In genomic region chr17:8056976-8057625, GRCh38 we compare ENCODE assay signal across 11 cellular contexts. TPM values are rescaled to one million over a fixed set of nuclear protein-coding genes. Genes with fewer than 3 reads are reported as not detected.
DNase-seq lines count a peak whose midpoint lies in the region; ATAC-seq, FAIRE-seq and TF ChIP-seq lines count a peak whose summit lies in the region.
"Had no signal": no experiment of that assay in that cellular context is flagged by ENCODE, and none has a peak within 500 bp of the region (broad histone marks: within the 10 kb centered on the region; RNA-seq: fewer than 3 reads in every experiment).

No MANE protein-coding gene starts in this region.

- peaks cover 7 to 20% (median 16%) of the 10 kb centered on the region in 3 donors for H3K27me3 Mint-ChIP-seq in immature natural killer cell (ENCODE audit: low read depth in 3 of 3)

- H3K4me2 ChIP-seq in DOHH2 (ENCODE audit: low read length) (peak overlapping the region; percentile 49), OCI-LY7 (ENCODE audit: low read length) (no peak overlapping the region; the same call in 1 of the 2 replicates), skeletal muscle satellite cell (ENCODE audit: low read length) (peak overlapping the region; percentile 40)
- H3K4me2 ChIP-seq: KMS-11 had no signal

- H3K4me1 Mint-ChIP-seq in immature natural killer cell, result peaks cover 31 to 40% of the 10 kb centered on the region in 2 donors

- H3K9me3 Mint-ChIP-seq in immature natural killer cell, result no peaks in the 10 kb centered on the region
- H3K9me3 Mint-ChIP-seq: activated CD8-positive, alpha-beta T cell treated with anti-CD3 and anti-CD28 coated beads for 36 hours; CD4-positive, CD25-positive, alpha-beta regulatory T cell had no signal

- H3K79me2 ChIP-seq in DOHH2 (ENCODE audit: control insufficient read depth, low read length), result no peaks in the 10 kb centered on the region
- no peaks in the 10 kb centered on the region for H3K79me2 ChIP-seq in OCI-LY7 (ENCODE audit: insufficient read depth, low read depth, low read length)

- H3K9me2 ChIP-seq in DOHH2 (replicated peaks; ENCODE audit: control insufficient read depth, low read length), result no peaks in the 10 kb centered on the region
- H3K9me2 ChIP-seq in OCI-LY7 (ENCODE audit: insufficient read depth, low read length), result no peaks in the 10 kb centered on the region

- no peak for ATAC-seq in GM21576 (IDR thresholded peaks at IDR 0.05; ENCODE audit: unreplicated experiment)

- H3K36me3 ChIP-seq in DOHH2 (ENCODE audit: control insufficient read depth, low read length) (no peaks in the 10 kb centered on the region), OCI-LY7 (ENCODE audit: insufficient read depth, low read length) (no peaks in the 10 kb centered on the region), skeletal muscle satellite cell (ENCODE audit: insufficient read depth, low read length) (no peaks in the 10 kb centered on the region), small intestine (ENCODE audit: control insufficient read depth in 2 of 2, insufficient read depth in 2 of 2, low read length in 2 of 2) (no peaks in the 10 kb centered on the region)

- no peak for DNase-seq in OCI-LY7 (ENCODE audit: low spot score)
- no peak for DNase-seq in immature natural killer cell
- no peak for DNase-seq in SHP77 (lab: John Stamatoyannopoulos, UW)
- DNase-seq in small intestine, result no peak

- CTCF ChIA-PET in OCI-LY7 (lab: Charles Lee; ENCODE audit: unreplicated experiment), result interaction anchor here (1.4 kb wide), 1 partner anchor 48 kb away, joined by 3 read pairs; no protein-coding TSS in a partner anchor

- H3K27ac ChIP-seq in DOHH2 (ENCODE audit: low read depth, low read length) (no peak overlapping the region), OCI-LY7 (ENCODE audit: low read depth, low read length, poor library complexity, severe bottlenecking) (no peak overlapping the region), small intestine (ENCODE audit: low read depth in 1 of 2, low read length in 1 of 2) (peak overlapping the region in 1 of 2 donors; percentile 87)
- H3K27ac ChIP-seq: KMS-11 had no signal

- intact Hi-C loops in OCI-LY7 (cut with micrococcal nuclease; ENCODE audit: unreplicated experiment), result loop anchor here (1.0 to 5.0 kb wide), 3 partner anchors 40 to 145 kb away; no protein-coding TSS in a partner anchor

- H3K27ac Mint-ChIP-seq in immature natural killer cell, result peak overlapping the region in 4 of 6 donors; percentile 65 to 87 (median 82)
- H3K27ac Mint-ChIP-seq: activated CD8-positive, alpha-beta T cell treated with anti-CD3 and anti-CD28 coated beads for 36 hours had no signal

- no peak overlapping the region for H3K9ac ChIP-seq in skeletal muscle satellite cell (ENCODE audit: low read depth, low read length)
- H3K9ac ChIP-seq: KMS-11 had no signal

- no peaks in the 10 kb centered on the region for H3F3A ChIP-seq in DOHH2 (ENCODE audit: control insufficient read depth, insufficient read depth)

- H4K20me1 ChIP-seq in DOHH2 (ENCODE audit: control insufficient read depth, insufficient read depth, low read depth, low read length) (no peaks in the 10 kb centered on the region), OCI-LY7 (ENCODE audit: insufficient read depth, low read length) (no peaks in the 10 kb centered on the region)

- H3K4me3 ChIP-seq in DOHH2 (ENCODE audit: low read length) (peak overlapping the region; percentile 8), OCI-LY7 (ENCODE audit: low read depth, low read length, poor library complexity, severe bottlenecking) (no peak overlapping the region), skeletal muscle satellite cell (ENCODE audit: low read length) (no peak overlapping the region), small intestine (ENCODE audit: low read depth in 1 of 2, low read length in 2 of 2) (peak overlapping the region in 1 of 2 donors; percentile 21)

- no TSS peak for BruUV-seq in OCI-LY7 (replicated peaks; lab: Mats Ljungman, UMichigan)

- H3K27me3 ChIP-seq in DOHH2 (ENCODE audit: control insufficient read depth, low read length) (peaks cover 28% of the 10 kb centered on the region), skeletal muscle satellite cell (ENCODE audit: control insufficient read depth, insufficient read depth, low read length) (peaks cover 43% of the 10 kb centered on the region), small intestine (ENCODE audit: control insufficient read depth in 2 of 2, insufficient read depth in 2 of 2, low read length in 2 of 2) (no peaks in the 10 kb centered on the region)

- H3K9me3 ChIP-seq in DOHH2 (ENCODE audit: control insufficient read depth, insufficient read depth, low read length), result no peaks in the 10 kb centered on the region
- H3K9me3 ChIP-seq in OCI-LY7 (ENCODE audit: low read length), result no peaks in the 10 kb centered on the region
- no peaks in the 10 kb centered on the region for H3K9me3 ChIP-seq in skeletal muscle satellite cell (replicated peaks; ENCODE audit: low read length)
- no peaks in the 10 kb centered on the region for H3K9me3 ChIP-seq in small intestine (ENCODE audit: control insufficient read depth, low read depth)

- no peaks in the 10 kb centered on the region for H3K36me3 Mint-ChIP-seq in immature natural killer cell
- H3K36me3 Mint-ChIP-seq: CD4-positive, CD25-positive, alpha-beta regulatory T cell had no signal

- POLR2A ChIA-PET in OCI-LY7 (lab: Charles Lee), result interaction anchor here (1.0 kb wide), 1 partner anchor 67 kb away, joined by 3 read pairs; no protein-coding TSS in a partner anchor

- FAIRE-seq in small intestine (lab: Jason Lieb, UNC), result no peak

- 16 to 48% (median 37%) methylated on average over 17 of the region's 17 CpGs for WGBS in small intestine, 3 donors

- H2AFZ ChIP-seq in OCI-LY7 (ENCODE audit: low read length), result peak overlapping the region; percentile 60

- H3K4me1 ChIP-seq in DOHH2 (ENCODE audit: control insufficient read depth, low read length) (peaks cover 44% of the 10 kb centered on the region), OCI-LY7 (ENCODE audit: insufficient read depth, low read length, poor library complexity, severe bottlenecking) (peaks cover 27% of the 10 kb centered on the region), skeletal muscle satellite cell (ENCODE audit: control insufficient read depth, insufficient read depth, low read length) (peaks cover 22% of the 10 kb centered on the region), small intestine (ENCODE audit: control insufficient read depth in 2 of 2, insufficient read depth in 1 of 2, low read depth in 1 of 2, low read length in 1 of 2) (peaks cover 0 to 3% of the 10 kb centered on the region in 2 donors)

- TF ChIP-seq CTCF in DOHH2 (IDR thresholded peaks at IDR 0.05; ENCODE audit: low read depth, low read length, poor library complexity, severe bottlenecking) (no peak), OCI-LY7 (conservative IDR thresholded peaks at IDR 0.05; ENCODE audit: low read length) (no peak)

- H3K4me3 Mint-ChIP-seq in immature natural killer cell, result peak overlapping the region; percentile 50 to 75 (median 70)
- H3K4me3 Mint-ChIP-seq: activated CD8-positive, alpha-beta T cell treated with anti-CD3 and anti-CD28 coated beads for 36 hours; CD4-positive, CD25-positive, alpha-beta regulatory T cell had no signal

RNA-seq across cellular contexts. Expression of gene ALOX15B, which starts 18.2 kb away (rescaled TPM):
- not detected in 2 replicates for total RNA-seq in OCI-LY7 (2014; rRNA removed; shearing (Covaris generic))
- not detected in 2 replicates for total RNA-seq in OCI-LY7 (2022)
- polyA plus RNA-seq in immature natural killer cell (not detected), small intestine (1 to 10 TPM in 2 of 3 donors, under 1 TPM in 1; 0.45 to 2.0 (median 1.9) TPM)
- 0.76 and 2.6 TPM in 2 replicates for total RNA-seq in skeletal muscle satellite cell (2012; rRNA removed)
- total RNA-seq: CD4-positive, CD25-positive, alpha-beta regulatory T cell; pulmonary artery endothelial cell had no signal
- polyA plus RNA-seq: CD4-positive, CD25-positive, alpha-beta regulatory T cell had no signal

RNA-seq across cellular contexts. Expression of gene ALOX12B, which starts 30.4 kb away (rescaled TPM):
- 2.0 TPM in 1 of 2 replicates, not detected in the other for total RNA-seq in OCI-LY7 (2014; rRNA removed; shearing (Covaris generic))
- 4.5 and 5.3 TPM in 2 replicates for total RNA-seq in OCI-LY7 (2022)
- under 1 TPM in 1 of 3 donors, not detected in 2; 0.17 TPM for polyA plus RNA-seq in immature natural killer cell
- under 0.01 TPM in 1 of 2 replicates, not detected in the other for total RNA-seq in skeletal muscle satellite cell (2012; rRNA removed)
- polyA plus RNA-seq in small intestine, result under 1 TPM; 0.45 to 0.81 (median 0.66) TPM
- total RNA-seq: CD4-positive, CD25-positive, alpha-beta regulatory T cell; pulmonary artery endothelial cell had no signal

RNA-seq across cellular contexts. Expression of gene GUCY2D, which starts 54.7 kb away (rescaled TPM):
- not detected in 2 replicates for total RNA-seq in OCI-LY7 (2014; rRNA removed; shearing (Covaris generic))
- not detected in 2 replicates for total RNA-seq in OCI-LY7 (2022)
- polyA plus RNA-seq in immature natural killer cell (not detected), small intestine (not detected)
- total RNA-seq in skeletal muscle satellite cell (2012; rRNA removed), result not detected in 2 replicates
- total RNA-seq: activated CD8-positive, alpha-beta T cell treated with anti-CD3 and anti-CD28 coated beads for 36 hours; CD4-positive, CD25-positive, alpha-beta regulatory T cell; pulmonary artery endothelial cell had no signal
